In genomic region chr2:241950413-241950863, GRCh38 we compare ENCODE assay signal across 14 cellular contexts.
DNase-seq lines count a peak whose midpoint lies in the region; ATAC-seq, FAIRE-seq and TF ChIP-seq lines count a peak whose summit lies in the region.
"Had no signal": no experiment of that assay in that cellular context is flagged by ENCODE, and none has a peak within 500 bp of the region (broad histone marks: within the 10 kb centered on the region; RNA-seq: fewer than 3 reads in every experiment).

No MANE protein-coding gene starts in this region.

- FAIRE-seq in GM12891 (lab: Jason Lieb, UNC), result peak; percentile 69
- FAIRE-seq in pancreas (lab: Jason Lieb, UNC), result no peak

- H3K9ac ChIP-seq in OCI-LY3 (ENCODE audit: low read length), result no peak overlapping the region

- TF ChIP-seq CTCF in OCI-LY3 (IDR thresholded peaks at IDR 0.05; ENCODE audit: low read depth, low read length) (no peak), pancreas (IDR thresholded peaks at IDR 0.05) (no peak), GM13976 (IDR thresholded peaks at IDR 0.05; ENCODE audit: borderline replicate concordance, control extremely low read depth, extremely low read depth, insufficient read depth, missing control alignments) (no peak)

- H3K27me3 ChIP-seq in OCI-LY3 (ENCODE audit: low read depth, low read length) (no peaks in the 10 kb centered on the region), pancreas (no peaks in the 10 kb centered on the region)
- H3K27me3 ChIP-seq: adrenal gland, breast epithelium, tibial nerve had no signal

- H3K4me2 ChIP-seq in OCI-LY3 (ENCODE audit: low read length), result peak overlapping the region; percentile 52

- DNase-seq in GM12891 (ENCODE audit: insufficient read length, low spot score) (no peak), left colon (no peak), pancreas (no peak), GM13976 (ENCODE audit: low spot score) (no peak)
- DNase-seq: activated gamma-delta T cell, cortex of kidney had no signal

- in situ Hi-C loops in GM13976 (cut with MboI; ENCODE audit: low sequenced_read_pairs, unreplicated experiment), result no loop called here

- H3K36me3 ChIP-seq in OCI-LY3 (replicated peaks; ENCODE audit: low read depth, low read length) (no peaks in the 10 kb centered on the region), pancreas (no peaks in the 10 kb centered on the region)
- H3K36me3 ChIP-seq: adrenal gland, breast epithelium, heart left ventricle, tibial nerve, WERI-Rb-1 had no signal

- TF ChIP-seq POLR2A in GM12891 (IDR thresholded peaks at IDR 0.05; ENCODE audit: low read depth, low read length), result no peak

- no peak overlapping the region for H3K4me3 ChIP-seq in OCI-LY3 (ENCODE audit: low read length)
- H3K4me3 ChIP-seq in pancreas, result no peak overlapping the region
- H3K4me3 ChIP-seq: adrenal gland, heart left ventricle had no signal

- no peaks in the 10 kb centered on the region for H3K9me3 ChIP-seq in OCI-LY3 (ENCODE audit: insufficient read depth, low read length)
- H3K9me3 ChIP-seq in pancreas, result no peaks in the 10 kb centered on the region
- H3K9me3 ChIP-seq: adrenal gland, breast epithelium, heart left ventricle, tibial nerve had no signal

- no peak overlapping the region for H2AFZ ChIP-seq in OCI-LY3 (ENCODE audit: low read depth, low read length)

- no peaks in the 10 kb centered on the region; the same call in none of the 2 replicates for H4K20me1 ChIP-seq in OCI-LY3 (ENCODE audit: insufficient read depth, low read length)

- H3K4me1 ChIP-seq in OCI-LY3 (ENCODE audit: low read length) (peaks cover 3% of the 10 kb centered on the region; the same call in 1 of the 2 replicates), pancreas (peaks cover 0 to 3% (median 3%) of the 10 kb centered on the region in 3 donors)
- H3K4me1 ChIP-seq: adrenal gland, breast epithelium had no signal

- H3K79me2 ChIP-seq in OCI-LY3 (ENCODE audit: low read length), result no peaks in the 10 kb centered on the region

- intact Hi-C loops in left colon (cut with DNase I, micrococcal nuclease), result no loop called here
- intact Hi-C loops in pancreas (cut with DNase I), result no loop called here

- H3K27ac ChIP-seq in OCI-LY3 (ENCODE audit: low read length) (no peak overlapping the region), pancreas (no peak overlapping the region)
- H3K27ac ChIP-seq: adrenal gland, heart left ventricle, tibial nerve, WERI-Rb-1 had no signal

- ATAC-seq in left colon (peak; percentile 16), pancreas (peak; percentile 17 to 38 (median 24)), HG02852 (IDR thresholded peaks at IDR 0.05; ENCODE audit: unreplicated experiment) (no peak), GM18519 (IDR thresholded peaks at IDR 0.05; ENCODE audit: low FRiP score, unreplicated experiment) (no peak)

- 22 to 23% methylated on average over 20 of the region's 20 CpGs for WGBS in pancreas, 2 donors

TF ChIP-seq in GM12891, 5 proteins besides CTCF, POLR2A, EP300 and RAD21:
- no peak for TF ChIP-seq POU2F2 (IDR thresholded peaks at IDR 0.05; ENCODE audit: low read depth, low read length)
- TF ChIP-seq PAX5 (IDR thresholded peaks at IDR 0.05; ENCODE audit: insufficient read depth, low read length, severe bottlenecking), result no peak
- no peak for TF ChIP-seq SPI1 (IDR thresholded peaks at IDR 0.05; ENCODE audit: low read depth, low read length)
- TF ChIP-seq TAF1 (IDR thresholded peaks at IDR 0.05; ENCODE audit: low read depth, low read length), result no peak
- TF ChIP-seq POLR2AphosphoS5 (IDR thresholded peaks at IDR 0.05; ENCODE audit: low read depth, low read length), result no peak

Comparison
In these comparisons a context has a peak if more than half of its experiments do, and no peak if none do; other contexts are left out.
1. ATAC-seq: peak in left colon (single experiment) and pancreas (4 of 4); none in HG02852 (single experiment) and GM18519 (single experiment).